Comparison of ENCODE assay signal across 8 cellular contexts in the genomic region with DNA sequence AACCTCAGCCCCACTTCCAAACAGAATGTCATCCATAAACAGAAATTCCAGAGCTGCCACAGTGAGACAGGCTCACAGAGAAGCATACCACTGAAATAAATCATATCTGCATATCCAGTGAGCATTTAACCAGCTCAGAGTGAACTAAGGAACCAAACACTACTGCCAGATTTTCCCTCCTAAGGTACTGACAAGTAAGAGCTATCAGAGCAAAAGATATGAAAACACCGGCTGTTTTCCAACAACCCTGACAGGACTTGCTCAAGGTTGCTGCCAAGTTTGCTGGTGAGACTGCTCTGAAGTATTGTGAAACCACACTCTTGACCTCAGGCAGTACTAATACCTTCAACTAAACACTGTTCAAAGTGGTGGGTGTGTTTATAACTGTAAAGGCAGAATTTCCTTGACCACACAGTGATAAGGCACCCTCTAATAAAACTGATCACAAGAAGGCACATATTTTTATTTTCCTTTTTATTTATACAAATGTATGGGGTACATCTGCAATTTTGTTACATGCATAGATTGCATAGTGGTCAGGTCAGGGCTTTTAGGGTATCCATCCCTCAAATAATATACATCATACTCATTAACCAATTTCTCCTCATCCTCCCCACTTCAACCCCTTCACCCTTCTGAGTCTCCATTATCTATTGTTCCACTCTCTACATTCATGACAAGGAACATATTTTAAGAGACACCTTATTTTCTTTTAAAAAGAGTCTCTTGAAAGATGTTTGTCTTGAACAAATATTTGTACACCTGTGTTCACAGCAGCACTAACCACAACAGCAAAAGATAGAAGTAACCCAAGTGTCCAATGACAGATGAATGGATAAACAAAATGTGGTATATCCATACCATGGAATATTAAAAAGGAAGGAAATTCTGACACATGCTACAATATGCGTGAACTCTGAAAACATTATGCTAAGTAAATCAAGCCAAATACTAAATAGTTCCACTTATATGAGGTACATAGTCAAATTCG. TPM values are rescaled to one million over a fixed set of nuclear protein-coding genes. Genes with fewer than 3 reads are reported as not detected.
DNase-seq lines count a peak whose midpoint lies in the region; ATAC-seq and TF ChIP-seq lines count a peak whose summit lies in the region.

No MANE protein-coding gene starts in this region.

- no peaks in the 10 kb centered on the region for H3K27me3 Mint-ChIP-seq in activated T-cell treated with anti-CD3 and anti-CD28 coated beads, Interleukin-2, amount 50 U/mL, for 72 hours (ENCODE audit: low read depth)
- H3K27me3 Mint-ChIP-seq in mesothelial cell of epicardium (ENCODE audit: low read depth) = no peaks in the 10 kb centered on the region

- peaks cover 55% of the 10 kb centered on the region for H3K4me1 Mint-ChIP-seq in activated T-cell treated with anti-CD3 and anti-CD28 coated beads, Interleukin-2, amount 50 U/mL, for 72 hours (ENCODE audit: low read depth)
- peaks cover 53% of the 10 kb centered on the region for H3K4me1 Mint-ChIP-seq in mesothelial cell of epicardium

- H3K36me3 Mint-ChIP-seq in activated T-cell treated with anti-CD3 and anti-CD28 coated beads, Interleukin-2, amount 50 U/mL, for 72 hours (ENCODE audit: insufficient read depth in 2 of 2) = no peaks in the 10 kb centered on the region
- no peaks in the 10 kb centered on the region for H3K36me3 Mint-ChIP-seq in mesothelial cell of epicardium

- peak overlapping the region in 1 of 2 donors; percentile 69 for H3K4me3 Mint-ChIP-seq in activated T-cell treated with anti-CD3 and anti-CD28 coated beads, Interleukin-2, amount 50 U/mL, for 72 hours
- H3K4me3 Mint-ChIP-seq in mesothelial cell of epicardium = no peak overlapping the region

- TF ChIP-seq CTCF in mesothelial cell of epicardium (IDR thresholded peaks at IDR 0.05; ENCODE audit: unreplicated experiment) = no peak

- DNase-seq in activated T-cell treated with anti-CD3 and anti-CD28 coated beads, Interleukin-2, amount 50 U/mL, for 72 hours = no peak
- DNase-seq in activated T-cell treated with anti-CD3 and anti-CD28 coated beads, Interleukin-2, amount 50 U/mL, for 48 hours = no peak
- DNase-seq in NCI-H2171 (lab: John Stamatoyannopoulos, UW) (peak; percentile 25), cerebellar cortex (ENCODE audit: low spot score) (peak; percentile 25), mesothelial cell of epicardium (ENCODE audit: low spot score in 2 of 2, unreplicated experiment in 2 of 2) (no peak), NCI-H524 treated with DMSO at 0.1 percent for 48 hours (lab: John Stamatoyannopoulos, UW) (no peak), T-helper 9 cell (no peak)

- H3K9me3 Mint-ChIP-seq in activated T-cell treated with anti-CD3 and anti-CD28 coated beads, Interleukin-2, amount 50 U/mL, for 72 hours = no peaks in the 10 kb centered on the region
- H3K9me3 Mint-ChIP-seq in mesothelial cell of epicardium = no peaks in the 10 kb centered on the region

- ATAC-seq in activated T-cell treated with anti-CD3 and anti-CD28 coated beads, Interleukin-2, amount 50 U/mL, for 72 hours (replicated peaks in 1 of 2) = peak in 1 of 2 donors; percentile 60
- ATAC-seq in HG02763 (IDR thresholded peaks at IDR 0.05; ENCODE audit: unreplicated experiment) = peak; percentile 74

- H3K27ac Mint-ChIP-seq in activated T-cell treated with anti-CD3 and anti-CD28 coated beads, Interleukin-2, amount 50 U/mL, for 72 hours = peak overlapping the region; percentile 87
- peak overlapping the region; percentile 89 for H3K27ac Mint-ChIP-seq in mesothelial cell of epicardium

RNA-seq across cellular contexts. Expression of a gene that starts 18.2 kb away (rescaled TPM):
- total RNA-seq in activated T-cell treated with anti-CD3 and anti-CD28 coated beads, Interleukin-2, amount 50 U/mL, for 72 hours = 1 to 10 TPM; 8.9 to 9.7 TPM
- total RNA-seq in mesothelial cell of epicardium = 14.9 to 17.5 TPM (median 16.8 TPM) in 3 replicates

Comparison
In these comparisons a context has a peak if more than half of its experiments do, and no peak if none do; other contexts are left out.
1. DNase-seq: peak in NCI-H2171 (single experiment) and cerebellar cortex (single experiment); none in activated T-cell treated with anti-CD3 and anti-CD28 coated beads, Interleukin-2, amount 50 U/mL, for 72 hours (0 of 2), activated T-cell treated with anti-CD3 and anti-CD28 coated beads, Interleukin-2, amount 50 U/mL, for 48 hours (0 of 2), mesothelial cell of epicardium (0 of 2), NCI-H524 treated with DMSO at 0.1 percent for 48 hours (single experiment) and T-helper 9 cell (single experiment).